In the genomic region with DNA sequence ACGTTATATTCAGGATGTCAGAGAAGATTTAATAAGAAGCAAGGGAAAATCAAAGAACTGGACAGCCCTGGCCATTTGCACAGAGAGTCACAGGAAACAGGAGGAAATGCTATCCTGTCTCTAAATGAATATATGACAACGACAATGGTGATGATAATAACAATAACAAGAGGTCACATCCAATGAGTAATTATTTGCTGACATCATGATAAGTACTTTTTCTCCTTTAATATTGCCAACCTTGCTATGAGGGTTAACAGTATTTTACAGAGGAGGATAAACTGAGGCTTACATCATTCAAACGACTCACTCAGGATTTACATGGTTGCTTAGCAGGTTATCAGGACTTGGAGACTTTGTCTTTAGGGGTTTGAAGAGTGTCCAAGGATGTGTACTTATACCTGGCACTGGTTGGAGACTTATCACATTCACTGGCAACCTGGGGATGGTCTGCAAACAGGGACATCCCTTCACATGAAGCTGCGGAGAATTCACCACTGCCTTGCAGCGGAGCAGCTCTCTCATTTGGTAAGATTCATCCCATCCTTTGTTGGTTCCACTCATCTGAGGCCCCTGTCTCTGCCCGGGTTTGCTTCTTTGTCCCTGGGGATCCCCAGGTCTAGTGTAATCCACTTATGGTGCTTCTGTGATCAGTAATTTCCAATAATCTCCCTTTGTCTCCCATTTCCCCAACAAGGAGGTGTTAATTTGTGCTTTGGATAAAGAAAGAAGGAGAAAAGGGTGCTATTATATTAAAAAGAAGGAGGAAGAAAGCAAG, we compare ENCODE assay signal across 11 cellular contexts.
"Had no signal": no experiment of that assay in that cellular context is flagged by ENCODE, and none has a peak within 500 bp of the region (broad histone marks: within the 10 kb centered on the region; RNA-seq: fewer than 3 reads in every experiment).

No MANE protein-coding gene starts in this region.

- ATAC-seq: activated CD4-positive, CD25-positive, alpha-beta regulatory T cell treated with anti-CD3 and anti-CD28 coated beads, Interleukin-2, amount 50 U/mL, for 24 hours; activated T-helper 17 cell treated with anti-CD3 and anti-CD28 coated beads, Interleukin-2, amount 50 U/mL, for 72 hours; heart left ventricle; right cardiac atrium; stimulated activated naive CD8-positive, alpha-beta T cell treated with anti-CD3 and anti-CD28 coated beads, Interleukin-15, amount 100 ng/mL, for 72 hours had no signal

- H3K4me1 ChIP-seq: gastrocnemius medialis, heart left ventricle, prostate gland had no signal

- H3K36me3 ChIP-seq: gastrocnemius medialis, heart left ventricle, prostate gland had no signal

- H3K27me3 ChIP-seq: gastrocnemius medialis had no signal

- H3K9me3 ChIP-seq: gastrocnemius medialis, heart left ventricle, prostate gland had no signal

- H3K27ac ChIP-seq: gastrocnemius medialis, heart left ventricle, prostate gland had no signal

- H3K4me3 ChIP-seq: gastrocnemius medialis, heart left ventricle, prostate gland had no signal

- DNase-seq: activated naive CD4-positive, alpha-beta T cell treated with Interleukin-2 at 50 U/mL for 16 hours; activated T-cell treated with anti-CD3 and anti-CD28 coated beads for 4 hours; heart left ventricle; immature natural killer cell; right cardiac atrium; stimulated activated naive CD8-positive, alpha-beta T cell treated with anti-CD3 and anti-CD28 coated beads, Interleukin-15, amount 100 ng/mL, for 72 hours; T1000 had no signal
